ENCODE assay signal across 8 cellular contexts in the genomic region with DNA sequence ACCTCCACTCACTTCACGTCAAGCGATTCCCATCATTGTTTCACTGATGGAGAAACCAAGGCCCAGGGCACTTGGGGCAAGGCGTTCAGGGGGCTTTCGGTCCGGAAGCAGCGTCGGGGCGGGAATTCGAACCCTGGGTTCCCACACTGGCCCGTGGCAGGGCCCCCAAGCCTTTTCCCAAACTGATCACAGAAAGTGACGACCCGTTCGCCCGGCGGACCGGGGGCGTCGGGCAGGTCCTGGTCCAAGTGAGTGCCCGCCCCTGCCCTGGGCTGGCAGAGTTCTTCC. TPM values are rescaled to one million over a fixed set of nuclear protein-coding genes. Genes with fewer than 3 reads are reported as not detected.
A peak's percentile ranks its signal among the peaks of the same experiment; 100 is the strongest.
DNase-seq lines count a peak whose midpoint lies in the region; ATAC-seq and TF ChIP-seq lines count a peak whose summit lies in the region.

No MANE protein-coding gene starts in this region.

- H3K4me3 ChIP-seq in Jurkat, Clone E6-1 (ENCODE audit: low read length): peak overlapping the region; percentile 95
- H3K4me3 ChIP-seq in neuron (ENCODE audit: low read length): peak overlapping the region; percentile 65

- H3K36me3 ChIP-seq in neuron (ENCODE audit: insufficient read depth, low read length): peaks cover 19% of the 10 kb centered on the region

- H3K27me3 ChIP-seq in neuron (ENCODE audit: insufficient read depth, low read length): no peaks in the 10 kb centered on the region

- H3K4me3 Mint-ChIP-seq in dendritic cell treated with granulocyte-macrophage colony-stimulating factor and Interleukin-4, amounts not matched to agents 40 ng/mL and 50 ng/mL, for 4 days: peak overlapping the region; percentile 87

- no peak for TF ChIP-seq CTCF in GM10266 (IDR thresholded peaks at IDR 0.05; ENCODE audit: control insufficient read depth, insufficient read depth, low read depth, missing control alignments)

- H3K9me3 Mint-ChIP-seq in dendritic cell treated with granulocyte-macrophage colony-stimulating factor and Interleukin-4, amounts not matched to agents 40 ng/mL and 50 ng/mL, for 4 days: no peaks in the 10 kb centered on the region

- H3K27ac Mint-ChIP-seq in dendritic cell treated with granulocyte-macrophage colony-stimulating factor and Interleukin-4, amounts not matched to agents 40 ng/mL and 50 ng/mL, for 4 days: peak overlapping the region; percentile 99

- intact Hi-C loops in dendritic cell treated with granulocyte-macrophage colony-stimulating factor and Interleukin-4, amounts not matched to agents 40 ng/mL and 50 ng/mL, for 4 days (cut with micrococcal nuclease): loop anchor here (2.0 to 5.0 kb wide), 2 partner anchors 23 to 1543 kb away; a partner anchor contains a TSS

- DNase-seq in GM10266 (ENCODE audit: extremely low spot score) (peak; percentile 43), NCI-H2227 (lab: John Stamatoyannopoulos, UW; ENCODE audit: unreplicated experiment) (no peak), C1 segment of cervical spinal cord (lab: John Stamatoyannopoulos, UW) (no peak)
- DNase-seq in Jurkat, Clone E6-1 (ENCODE audit: low read depth, low spot score): no peak

- peaks cover 13% of the 10 kb centered on the region for H3K27me3 Mint-ChIP-seq in dendritic cell treated with granulocyte-macrophage colony-stimulating factor and Interleukin-4, amounts not matched to agents 40 ng/mL and 50 ng/mL, for 4 days

- peak overlapping the region; percentile 83 for H2AFZ ChIP-seq in neuron (ENCODE audit: low read depth, low read length)

- peaks cover 8% of the 10 kb centered on the region for H3K4me1 ChIP-seq in neuron (ENCODE audit: insufficient read depth, low read length)

- peaks cover 33% of the 10 kb centered on the region for H3K4me1 Mint-ChIP-seq in dendritic cell treated with granulocyte-macrophage colony-stimulating factor and Interleukin-4, amounts not matched to agents 40 ng/mL and 50 ng/mL, for 4 days (ENCODE audit: low read depth)

- ATAC-seq in GM18519 (IDR thresholded peaks at IDR 0.05; ENCODE audit: low FRiP score, unreplicated experiment): no peak
- ATAC-seq in GM21526 (IDR thresholded peaks at IDR 0.05; ENCODE audit: low FRiP score, unreplicated experiment): no peak

- H3K36me3 Mint-ChIP-seq in dendritic cell treated with granulocyte-macrophage colony-stimulating factor and Interleukin-4, amounts not matched to agents 40 ng/mL and 50 ng/mL, for 4 days (ENCODE audit: low read depth): peaks cover 50% of the 10 kb centered on the region

- no peaks in the 10 kb centered on the region for H3K9me3 ChIP-seq in neuron (ENCODE audit: low read length)

RNA-seq across cellular contexts. Expression of a gene that starts 0.9 kb away (rescaled TPM):
- polyA plus RNA-seq in Jurkat, Clone E6-1 (2012; ENCODE audit: insufficient read depth, insufficient read length): 37.0 TPM

RNA-seq across cellular contexts. Expression of a gene that starts 9.1 kb away (rescaled TPM):
- polyA plus RNA-seq in Jurkat, Clone E6-1 (2012; ENCODE audit: insufficient read depth, insufficient read length): 4.9 TPM
